In genomic region chrX:13793897-13794296, GRCh38 we compare ENCODE assay signal across 1 cellular context.
TF ChIP-seq lines count a peak whose summit lies in the region.

No MANE protein-coding gene starts in this region.

TF ChIP-seq in WTC11, 78 proteins besides CTCF, POLR2A, EP300 and RAD21 (continued from another document):
- TF ChIP-seq ARID4B (CRISPR knock-in tag; IDR thresholded peaks at IDR 0.05; ENCODE audit: borderline replicate concordance), result no peak
- no peak for TF ChIP-seq ATF2 (CRISPR knock-in tag; IDR thresholded peaks at IDR 0.05; ENCODE audit: borderline replicate concordance, low read depth)
- no peak for TF ChIP-seq HMGA2 (CRISPR knock-in tag; IDR thresholded peaks at IDR 0.05)
- TF ChIP-seq JUN (CRISPR knock-in tag; IDR thresholded peaks at IDR 0.05), result no peak
- no peak for TF ChIP-seq ZNF396 (CRISPR knock-in tag; IDR thresholded peaks at IDR 0.05; ENCODE audit: borderline replicate concordance)
- no peak for TF ChIP-seq USF1 (CRISPR knock-in tag; IDR thresholded peaks at IDR 0.05)
- no peak for TF ChIP-seq ZNF219 (CRISPR knock-in tag; IDR thresholded peaks at IDR 0.05; ENCODE audit: borderline replicate concordance)
- no peak for TF ChIP-seq ZNF416 (CRISPR knock-in tag; IDR thresholded peaks at IDR 0.05)
- TF ChIP-seq SMAD3 (CRISPR knock-in tag; IDR thresholded peaks at IDR 0.05; ENCODE audit: borderline replicate concordance), result no peak
- TF ChIP-seq MLX (CRISPR knock-in tag; IDR thresholded peaks at IDR 0.05), result no peak
- TF ChIP-seq FOXJ3 (CRISPR knock-in tag; IDR thresholded peaks at IDR 0.05; ENCODE audit: borderline replicate concordance), result no peak
- no peak for TF ChIP-seq ATF6 (CRISPR knock-in tag; IDR thresholded peaks at IDR 0.05)
- TF ChIP-seq TP53 (CRISPR knock-in tag; IDR thresholded peaks at IDR 0.05), result no peak
- no peak for TF ChIP-seq CREB1 (CRISPR knock-in tag; IDR thresholded peaks at IDR 0.05)
TF ChIP-seq in WTC11: peak in this region for 0.
